ENCODE assay signal across 15 cellular contexts in genomic region chr16:49023095-49023494, GRCh38.
DNase-seq lines count a peak whose midpoint lies in the region; ATAC-seq, FAIRE-seq and TF ChIP-seq lines count a peak whose summit lies in the region.
"Had no signal": no experiment of that assay in that cellular context is flagged by ENCODE, and none has a peak within 500 bp of the region (broad histone marks: within the 10 kb centered on the region; RNA-seq: fewer than 3 reads in every experiment).

No MANE protein-coding gene starts in this region.

- no peak overlapping the region for H3K4me3 ChIP-seq in H1 (ENCODE audit: extremely low read depth in 1 of 4, insufficient read depth in 2 of 4, low read depth in 3 of 4, low read length in 4 of 4)
- no peak overlapping the region for H3K4me3 ChIP-seq in dorsolateral prefrontal cortex
- H3K4me3 ChIP-seq: ascending aorta had no signal

- TF ChIP-seq EP300 in H1 (IDR thresholded peaks at IDR 0.05; ENCODE audit: borderline replicate concordance in 1 of 2, low read depth in 2 of 2, low read length in 2 of 2): no peak

- H3K27ac ChIP-seq in H1 (ENCODE audit: low read depth, low read length) (no peak overlapping the region), dorsolateral prefrontal cortex (peak overlapping the region in 1 of 59 donors; percentile 89)
- H3K27ac ChIP-seq: ascending aorta, neutrophil had no signal

- peak overlapping the region; percentile 71 for H4K91ac ChIP-seq in H1 (replicated peaks; ENCODE audit: insufficient read length, low read length)

- CTCF ChIA-PET in H1 (lab: Charles Lee; ENCODE audit: partially characterized antibody): interaction anchor here (0.9 to 2.5 kb wide), 5 partner anchors 12 to 336 kb away, joined by 3 to 7 read pairs (median 4); no protein-coding TSS in a partner anchor

- H3K36me3 ChIP-seq in H1 (ENCODE audit: control insufficient read depth in 2 of 4, insufficient read depth in 4 of 4, low read length in 3 of 4): no peaks in the 10 kb centered on the region
- H3K36me3 ChIP-seq: ascending aorta, neutrophil had no signal

- H2BK12ac ChIP-seq in H1 (ENCODE audit: low read depth, low read length): peak overlapping the region; percentile 13; the same call in 1 of the 2 replicates

- no peaks in the 10 kb centered on the region; a peak in 1 of 7 replicates for H3K27me3 ChIP-seq in H1 (replicated peaks in 1 of 4; ENCODE audit: control insufficient read depth in 3 of 4, extremely low read depth in 1 of 4, insufficient read depth in 3 of 4, low read length in 3 of 4)
- peaks cover 0 to 27% (median 4%) of the 10 kb centered on the region in 45 donors for H3K27me3 ChIP-seq in dorsolateral prefrontal cortex
- H3K27me3 ChIP-seq: ascending aorta had no signal

- POLR2A ChIA-PET in H1 (lab: Charles Lee; ENCODE audit: partially characterized antibody): no interaction called here

- H3K9ac ChIP-seq in H1 (replicated peaks in 1 of 4; ENCODE audit: extremely low read depth in 1 of 4, low read depth in 3 of 4, low read length in 3 of 4): no peak overlapping the region

- no peaks in the 10 kb centered on the region; the same call in 1 of the 2 replicates for H3K23me2 ChIP-seq in H1 (ENCODE audit: low read depth, low read length)

- peak overlapping the region; percentile 16; the same call in 1 of the 2 replicates for H2BK20ac ChIP-seq in H1 (ENCODE audit: low read length)

- no peak overlapping the region for H3K14ac ChIP-seq in H1 (ENCODE audit: insufficient read length)

- peaks cover 7 to 31% (median 20%) of the 10 kb centered on the region in 4 experiments for H3K4me1 ChIP-seq in H1 (replicated peaks in 1 of 4; ENCODE audit: control insufficient read depth in 3 of 4, insufficient read depth in 4 of 4, low read length in 3 of 4)
- H3K4me1 ChIP-seq: ascending aorta had no signal

- no peak overlapping the region for H3K18ac ChIP-seq in H1 (ENCODE audit: extremely low read depth, low read length)

- H3K9me3 ChIP-seq in H1 (ENCODE audit: insufficient read depth in 2 of 2, low read depth in 1 of 2, low read length in 1 of 2): no peaks in the 10 kb centered on the region
- H3K9me3 ChIP-seq: ascending aorta, neutrophil had no signal

- ATAC-seq in GM19467 (IDR thresholded peaks at IDR 0.05; ENCODE audit: unreplicated experiment) (no peak), HG02642 (IDR thresholded peaks at IDR 0.05; ENCODE audit: poor library complexity, unreplicated experiment) (no peak)

- H3K79me1 ChIP-seq in H1 (ENCODE audit: low read depth, low read length): no peaks in the 10 kb centered on the region

- H3K79me2 ChIP-seq in H1 (ENCODE audit: control insufficient read depth in 1 of 2, insufficient read depth in 2 of 2, low read length in 2 of 2): no peaks in the 10 kb centered on the region

- peak overlapping the region; percentile 30 for H2BK120ac ChIP-seq in H1 (replicated peaks; ENCODE audit: low read depth, low read length)

- TF ChIP-seq RAD21 in H1 (IDR thresholded peaks at IDR 0.05 in 1 of 2, conservative IDR thresholded peaks at IDR 0.05 in 1 of 2; ENCODE audit: low read depth in 2 of 2, low read length in 2 of 2): no peak

- no peak overlapping the region for H2AFZ ChIP-seq in H1 (ENCODE audit: low read length)

- intact Hi-C loops in dorsolateral prefrontal cortex (cut with DNase I): no loop called here

- no peak overlapping the region for H3K4ac ChIP-seq in H1 (replicated peaks; ENCODE audit: insufficient read length, low read depth, low read length)

- H4K5ac ChIP-seq in H1 (ENCODE audit: insufficient read length, low read depth, low read length): no peak overlapping the region

- no peak overlapping the region for H3K56ac ChIP-seq in H1 (replicated peaks; ENCODE audit: insufficient read length, low read depth, low read length)

- no peak overlapping the region for H4K8ac ChIP-seq in H1 (ENCODE audit: extremely low read depth, insufficient read depth, low read length)

- H3K4me2 ChIP-seq in H1 (ENCODE audit: insufficient read depth in 1 of 2, low read depth in 2 of 2, low read length in 2 of 2): peak overlapping the region in 1 of 2 experiments; percentile 49; a peak in 1 of 4 replicates

- H2AK5ac ChIP-seq in H1 (ENCODE audit: low read depth, low read length): 0 out of 2 replicates have a peak overlapping the region, but pooled peaks have one; percentile 46

- no peak for TF ChIP-seq CTCF in H1 (IDR thresholded peaks at IDR 0.05; ENCODE audit: control extremely low read depth in 1 of 3, insufficient read depth in 1 of 3, low read depth in 1 of 3, low read length in 3 of 3)
- no peak for TF ChIP-seq CTCF in dorsolateral prefrontal cortex (IDR thresholded peaks at IDR 0.05 in 54 of 56, conservative IDR thresholded peaks at IDR 0.05 in 2 of 56; ENCODE audit: low read depth in 1 of 56, partially characterized antibody in 56 of 56)

- FAIRE-seq in H1 (lab: Jason Lieb, UNC): no peak
- FAIRE-seq: A204.1 had no signal

- peak; percentile 18 for DNase-seq in NCI-H1694 (lab: John Stamatoyannopoulos, UW)
- DNase-seq in NCI-H1694 treated with DMSO at 0.1 percent for 48 hours (lab: John Stamatoyannopoulos, UW): no peak
- DNase-seq in NCI-H1105 treated with DMSO at 0.1 percent for 48 hours (lab: John Stamatoyannopoulos, UW): peak; percentile 54
- DNase-seq in H1 (ENCODE audit: low read depth in 1 of 2, low spot score in 2 of 2): no peak
- peak; percentile 79 for DNase-seq in renal cortical epithelial cell (ENCODE audit: low read depth)
- no peak for DNase-seq in dorsolateral prefrontal cortex
- DNase-seq: activated B cell treated with CpG ODN at 0.5 μM for 24 hours; activated T-cell treated with anti-CD3 and anti-CD28 coated beads for 4 hours; DMS53; stimulated activated CD4-positive, alpha-beta T cell treated with anti-CD3 and anti-CD28 coated beads, Interleukin-2, amount 100 ng/mL, for 48 hours had no signal

- 87% methylated on average over 4 of the region's 4 CpGs; no CpG with 5 or more reads in 1 of the 2 experiments for WGBS in H1 (ENCODE audit: extremely low coverage in 1 of 2, insufficient coverage in 1 of 2, insufficient read length in 1 of 2, insufficient replicate concordance in 2 of 2, low coverage in 1 of 2, low lambda C conversion rate in 2 of 2, missing lambda C conversion rate in 1 of 2), 2 experiments

- no peak overlapping the region for H3K23ac ChIP-seq in H1 (ENCODE audit: insufficient read length)

- H2BK15ac ChIP-seq in H1 (ENCODE audit: low read length): no peak overlapping the region

- TF ChIP-seq POLR2A in H1 (IDR thresholded peaks at IDR 0.05; ENCODE audit: control extremely low read depth in 1 of 2, low read depth in 2 of 2, low read length in 2 of 2): no peak

- no peaks in the 10 kb centered on the region for H4K20me1 ChIP-seq in H1 (replicated peaks in 1 of 2; ENCODE audit: control insufficient read depth in 1 of 2, insufficient read depth in 2 of 2, low read length in 2 of 2)

- peak overlapping the region; percentile 77; the same call in 1 of the 2 replicates for H2BK5ac ChIP-seq in H1 (ENCODE audit: low read depth, low read length)

TF ChIP-seq in H1, 55 proteins besides CTCF, POLR2A, EP300 and RAD21:
- TF ChIP-seq HDAC6 (IDR thresholded peaks at IDR 0.05; ENCODE audit: low read depth, low read length) (no peak), TAF1 (IDR thresholded peaks at IDR 0.05; ENCODE audit: low read depth, low read length) (no peak)

Comparison
In these comparisons a context has a peak if more than half of its experiments do, and no peak if none do; other contexts are left out.
1. DNase-seq: peak in NCI-H1694 (single experiment), NCI-H1105 treated with DMSO at 0.1 percent for 48 hours (single experiment) and renal cortical epithelial cell (single experiment); none in NCI-H1694 treated with DMSO at 0.1 percent for 48 hours (single experiment), H1 (0 of 2) and dorsolateral prefrontal cortex (0 of 10).